32 cellular contexts compared by ENCODE assay signal in genomic region chr17:75051941-75052340, GRCh38.
"Had no signal": no experiment of that assay in that cellular context is flagged by ENCODE, and none has a peak within 500 bp of the region (broad histone marks: within the 10 kb centered on the region; RNA-seq: fewer than 3 reads in every experiment).

No MANE protein-coding gene starts in this region.

- H3K9me3 ChIP-seq: body of pancreas, esophagus squamous epithelium, gastroesophageal sphincter, heart right ventricle had no signal

- H3K27me3 ChIP-seq: body of pancreas, esophagus squamous epithelium, gastroesophageal sphincter, heart right ventricle had no signal

- H3K27ac Mint-ChIP-seq: activated CD8-positive, alpha-beta T cell treated with anti-CD3 and anti-CD28 coated beads for 36 hours; activated T-helper 17 cell treated with anti-CD3 and anti-CD28 coated beads, Interleukin-2, amount 50 U/mL, for 72 hours; effector memory CD8-positive, alpha-beta T cell; T-cell; T-helper 1 cell treated with Interleukin-12 subunit alpha and Interleukin-12 subunit beta and Interleukin-4 antibody, amounts not matched to agents 30 μg/mL and 1 μg/mL, for 36 hours; T-helper 2 cell treated with Interferon-gamma antibody and Interleukin-4, amounts not matched to agents 5 μg/mL and 100 μg/mL, for 36 hours had no signal

- H3K4me3 ChIP-seq: body of pancreas, esophagus squamous epithelium, gastroesophageal sphincter, heart right ventricle had no signal

- H3K27ac ChIP-seq: body of pancreas, epithelial cell of prostate, esophagus squamous epithelium, gastroesophageal sphincter, heart right ventricle, WERI-Rb-1 had no signal

- H3K4me3 Mint-ChIP-seq: activated CD8-positive, alpha-beta T cell treated with anti-CD3 and anti-CD28 coated beads for 36 hours; activated naive CD8-positive, alpha-beta T cell; activated T-cell treated with anti-CD3 and anti-CD28 coated beads, Interleukin-2, amount 50 U/mL, for 4 hours; activated T-helper 17 cell treated with anti-CD3 and anti-CD28 coated beads, Interleukin-2, amount 50 U/mL, for 72 hours; effector memory CD8-positive, alpha-beta T cell; T-cell; T-helper 1 cell treated with Interleukin-12 subunit alpha and Interleukin-12 subunit beta and Interleukin-4 antibody, amounts not matched to agents 30 μg/mL and 1 μg/mL, for 36 hours; T-helper 2 cell treated with Interferon-gamma antibody and Interleukin-4, amounts not matched to agents 5 μg/mL and 100 μg/mL, for 36 hours had no signal

- ATAC-seq: activated CD8-positive, alpha-beta T cell treated with anti-CD3 and anti-CD28 coated beads for 36 hours; activated T-cell treated with anti-CD3 and anti-CD28 coated beads, Interleukin-2, amount 50 U/mL, for 4 hours; activated T-helper 17 cell treated with anti-CD3 and anti-CD28 coated beads, Interleukin-2, amount 50 U/mL, for 72 hours; body of pancreas; effector memory CD8-positive, alpha-beta T cell; gastroesophageal sphincter; heart right ventricle; T-cell had no signal

- H3K9me3 Mint-ChIP-seq: activated CD8-positive, alpha-beta T cell treated with anti-CD3 and anti-CD28 coated beads for 36 hours; activated T-cell treated with anti-CD3 and anti-CD28 coated beads, Interleukin-2, amount 50 U/mL, for 4 hours; activated T-helper 17 cell treated with anti-CD3 and anti-CD28 coated beads, Interleukin-2, amount 50 U/mL, for 72 hours; effector memory CD8-positive, alpha-beta T cell; T-cell; T-helper 1 cell treated with Interleukin-12 subunit alpha and Interleukin-12 subunit beta and Interleukin-4 antibody, amounts not matched to agents 30 μg/mL and 1 μg/mL, for 36 hours; T-helper 2 cell treated with Interferon-gamma antibody and Interleukin-4, amounts not matched to agents 5 μg/mL and 100 μg/mL, for 36 hours had no signal

- H3K27me3 Mint-ChIP-seq: activated CD8-positive, alpha-beta T cell treated with anti-CD3 and anti-CD28 coated beads for 36 hours; activated naive CD8-positive, alpha-beta T cell; activated T-helper 17 cell treated with anti-CD3 and anti-CD28 coated beads, Interleukin-2, amount 50 U/mL, for 72 hours; effector memory CD8-positive, alpha-beta T cell; T-cell had no signal

- DNase-seq: activated CD4-positive, alpha-beta T cell treated with anti-CD3 and anti-CD28 coated beads for 4 hours; activated CD4-positive, alpha-beta T cell treated with anti-CD3 and anti-CD28 coated beads, Interleukin-2, amount 50 U/mL, for 1 hour; activated CD4-positive, alpha-beta T cell treated with anti-CD3 and anti-CD28 coated beads, Interleukin-2, amount 50 U/mL, for 48 hours; activated CD4-positive, CD25-positive, alpha-beta regulatory T cell; activated CD4-positive, CD25-positive, alpha-beta regulatory T cell treated with anti-CD3 and anti-CD28 coated beads, Interleukin-2, amount 50 U/mL, for 72 hours; activated CD8-positive, alpha-beta memory T cell treated with anti-CD3 and anti-CD28 coated beads for 24 hours; activated CD8-positive, alpha-beta T cell treated with anti-CD3 and anti-CD28 coated beads for 36 hours; activated effector memory CD4-positive, alpha-beta T cell treated with Interleukin-2 at 50 U/mL for 16 hours; activated gamma-delta T cell treated with Interleukin-2 at 50 U/mL for 16 hours; activated naive CD4-positive, alpha-beta T cell treated with anti-CD3 and anti-CD28 coated beads, Interleukin-2, amount 50 U/mL, for 16 hours; activated naive CD4-positive, alpha-beta T cell treated with Interleukin-2 at 50 U/mL for 16 hours; activated T-cell treated with anti-CD3 and anti-CD28 coated beads, Interleukin-2, amount 50 U/mL, for 4 hours; amniotic stem cell; anterior cingulate cortex; body of pancreas; cortex of kidney; dermis blood vessel endothelial cell; effector CD4-positive, alpha-beta T cell; effector memory CD8-positive, alpha-beta T cell; esophagus squamous epithelium; foreskin melanocyte; heart right ventricle; SW 1271; T-cell; T1000; WERI-Rb-1 had no signal
